Comparison of ENCODE assay signal across 29 cellular contexts in genomic region chr9:82105729-82106128, GRCh38.
DNase-seq lines count a peak whose midpoint lies in the region; ATAC-seq and TF ChIP-seq lines count a peak whose summit lies in the region.
"Had no signal": no experiment of that assay in that cellular context is flagged by ENCODE, and none has a peak within 500 bp of the region (broad histone marks: within the 10 kb centered on the region; RNA-seq: fewer than 3 reads in every experiment).

No MANE protein-coding gene starts in this region.

- DNase-seq in MCF 10A (ENCODE audit: unreplicated experiment): peak; percentile 4
- DNase-seq in breast epithelium (ENCODE audit: low spot score in 2 of 2): no peak
- DNase-seq in body of pancreas: peak in 3 of 4 donors; percentile 15 to 51 (median 38)
- no peak for DNase-seq in left lung
- no peak for DNase-seq in stimulated activated naive B cell treated with anti-CD40 and anti-IgM and Interleukin-4, amounts not matched to agents 10 μg/mL and 1 μg/mL and 100 μg/mL, for 72 hours
- no peak for DNase-seq in retina
- DNase-seq: activated CD4-positive, alpha-beta memory T cell treated with anti-CD3 and anti-CD28 coated beads, Interleukin-2, amount 10 ng/mL, durations not matched to agents 7 days and 5 days; activated CD4-positive, CD25-positive, alpha-beta regulatory T cell; activated naive CD8-positive, alpha-beta T cell treated with anti-CD3 and anti-CD28 coated beads for 36 hours; cerebellar nuclear complex; erythroblast; foreskin fibroblast; heart left ventricle; Karpas-422; left ventricle myocardium inferior; naive thymus-derived CD8-positive, alpha-beta T cell; NCI-H1092; NCI-H187 treated with DMSO at 0.1 percent for 48 hours; NCI-H524 treated with DMSO at 0.1 percent for 48 hours; occipital lobe; spleen; stimulated activated CD4-positive, alpha-beta T cell treated with anti-CD3 and anti-CD28 coated beads, Interleukin-4, amount 100 ng/mL, for 1 hour; stimulated activated naive CD4-positive, alpha-beta T cell treated with Interleukin-2 at 50 U/mL for 16 hours; T-helper 9 cell had no signal

- H3K4me3 ChIP-seq in breast epithelium (no peak overlapping the region), body of pancreas (no peak overlapping the region), left lung (no peak overlapping the region)
- H3K4me3 ChIP-seq: heart left ventricle, left ventricle myocardium inferior, right atrium auricular region, spleen, tibial nerve had no signal

- no peaks in the 10 kb centered on the region for H3K9me3 Mint-ChIP-seq in MCF 10A (ENCODE audit: unreplicated experiment)
- H3K9me3 Mint-ChIP-seq in stimulated activated naive B cell treated with anti-CD40 and anti-IgM and Interleukin-4, amounts not matched to agents 10 μg/mL and 1 μg/mL and 100 μg/mL, for 72 hours: peaks cover 5 to 9% of the 10 kb centered on the region in 2 donors
- H3K9me3 Mint-ChIP-seq in activated T-helper 17 cell treated with anti-CD3 and anti-CD28 coated beads, Interleukin-2, amount 50 U/mL, for 72 hours: peaks cover 10% of the 10 kb centered on the region

- CTCF ChIA-PET in MCF 10A (lab: Yijun Ruan, JAX): interaction anchor here (0.7 kb wide), 1 partner anchor 11 kb away, joined by 3 read pairs; no protein-coding TSS in a partner anchor

- no TSS peak for BruUV-seq in MCF 10A (replicated peaks; lab: Mats Ljungman, UMichigan)

- H3K9me3 ChIP-seq in breast epithelium: no peaks in the 10 kb centered on the region
- no peaks in the 10 kb centered on the region for H3K9me3 ChIP-seq in body of pancreas
- H3K9me3 ChIP-seq in left lung: peaks cover 0 to 16% of the 10 kb centered on the region in 2 donors

- no peaks in the 10 kb centered on the region for H3K27me3 Mint-ChIP-seq in MCF 10A (ENCODE audit: insufficient read depth, unreplicated experiment)
- H3K27me3 Mint-ChIP-seq in stimulated activated naive B cell treated with anti-CD40 and anti-IgM and Interleukin-4, amounts not matched to agents 10 μg/mL and 1 μg/mL and 100 μg/mL, for 72 hours: no peaks in the 10 kb centered on the region
- H3K27me3 Mint-ChIP-seq in activated T-helper 17 cell treated with anti-CD3 and anti-CD28 coated beads, Interleukin-2, amount 50 U/mL, for 72 hours: no peaks in the 10 kb centered on the region
- H3K27me3 Mint-ChIP-seq: activated CD4-positive, alpha-beta memory T cell treated with anti-CD3 and anti-CD28 coated beads, Interleukin-2, amount 10 ng/mL, durations not matched to agents 7 days and 5 days had no signal

- TF ChIP-seq POLR2A in breast epithelium (IDR thresholded peaks at IDR 0.05): no peak
- TF ChIP-seq POLR2A in body of pancreas (IDR thresholded peaks at IDR 0.05): no peak

- ATAC-seq in body of pancreas: no peak
- peak; percentile 63 for ATAC-seq in left lung
- no peak for ATAC-seq in stimulated activated naive B cell treated with anti-CD40 and anti-IgM and Interleukin-4, amounts not matched to agents 10 μg/mL and 1 μg/mL and 100 μg/mL, for 72 hours (replicated peaks)
- ATAC-seq in GM19351 (IDR thresholded peaks at IDR 0.05; ENCODE audit: unreplicated experiment): no peak
- ATAC-seq in activated T-helper 17 cell treated with anti-CD3 and anti-CD28 coated beads, Interleukin-2, amount 50 U/mL, for 72 hours (replicated peaks): no peak
- ATAC-seq: heart left ventricle; naive thymus-derived CD8-positive, alpha-beta T cell had no signal

- WGBS in body of pancreas, 2 donors: 36 to 38% methylated on average over 3 of the region's 3 CpGs

- POLR2A ChIA-PET in MCF 10A (lab: Yijun Ruan, JAX): no interaction called here

- no peak overlapping the region for H3K27ac ChIP-seq in breast epithelium
- no peak overlapping the region for H3K27ac ChIP-seq in body of pancreas
- H3K27ac ChIP-seq in left lung: no peak overlapping the region
- H3K27ac ChIP-seq: heart left ventricle, left ventricle myocardium inferior, right atrium auricular region, spleen, tibial nerve had no signal

- TF ChIP-seq CTCF in MCF 10A (IDR thresholded peaks at IDR 0.05; ENCODE audit: unreplicated experiment) (no peak), breast epithelium (IDR thresholded peaks at IDR 0.05) (no peak), body of pancreas (IDR thresholded peaks at IDR 0.05) (peak in 2 of 7 experiments; percentile 23 to 35), left lung (IDR thresholded peaks at IDR 0.05) (no peak)

- no peaks in the 10 kb centered on the region for H3K4me1 Mint-ChIP-seq in MCF 10A (ENCODE audit: insufficient read depth, unreplicated experiment)
- peaks cover under 1 to 7% of the 10 kb centered on the region in 2 donors for H3K4me1 Mint-ChIP-seq in stimulated activated naive B cell treated with anti-CD40 and anti-IgM and Interleukin-4, amounts not matched to agents 10 μg/mL and 1 μg/mL and 100 μg/mL, for 72 hours
- no peaks in the 10 kb centered on the region for H3K4me1 Mint-ChIP-seq in activated T-helper 17 cell treated with anti-CD3 and anti-CD28 coated beads, Interleukin-2, amount 50 U/mL, for 72 hours
- H3K4me1 Mint-ChIP-seq: activated CD4-positive, alpha-beta memory T cell treated with anti-CD3 and anti-CD28 coated beads, Interleukin-2, amount 10 ng/mL, durations not matched to agents 7 days and 5 days; activated naive CD8-positive, alpha-beta T cell treated with anti-CD3 and anti-CD28 coated beads for 36 hours; naive thymus-derived CD8-positive, alpha-beta T cell had no signal

- H3K36me3 Mint-ChIP-seq in MCF 10A (ENCODE audit: insufficient read depth, unreplicated experiment): no peaks in the 10 kb centered on the region
- H3K36me3 Mint-ChIP-seq in stimulated activated naive B cell treated with anti-CD40 and anti-IgM and Interleukin-4, amounts not matched to agents 10 μg/mL and 1 μg/mL and 100 μg/mL, for 72 hours: peaks cover 8 to 10% of the 10 kb centered on the region in 2 donors
- no peaks in the 10 kb centered on the region for H3K36me3 Mint-ChIP-seq in activated T-helper 17 cell treated with anti-CD3 and anti-CD28 coated beads, Interleukin-2, amount 50 U/mL, for 72 hours (ENCODE audit: low read depth)
- H3K36me3 Mint-ChIP-seq: activated naive CD8-positive, alpha-beta T cell treated with anti-CD3 and anti-CD28 coated beads for 36 hours had no signal

- H3K4me3 Mint-ChIP-seq in MCF 10A (ENCODE audit: unreplicated experiment): no peak overlapping the region
- no peak overlapping the region for H3K4me3 Mint-ChIP-seq in stimulated activated naive B cell treated with anti-CD40 and anti-IgM and Interleukin-4, amounts not matched to agents 10 μg/mL and 1 μg/mL and 100 μg/mL, for 72 hours
- H3K4me3 Mint-ChIP-seq in activated T-helper 17 cell treated with anti-CD3 and anti-CD28 coated beads, Interleukin-2, amount 50 U/mL, for 72 hours: no peak overlapping the region
- H3K4me3 Mint-ChIP-seq: activated CD4-positive, alpha-beta memory T cell treated with anti-CD3 and anti-CD28 coated beads, Interleukin-2, amount 10 ng/mL, durations not matched to agents 7 days and 5 days; activated naive CD8-positive, alpha-beta T cell treated with anti-CD3 and anti-CD28 coated beads for 36 hours; mesothelial cell of epicardium; naive thymus-derived CD8-positive, alpha-beta T cell had no signal

- H3K27ac Mint-ChIP-seq in MCF 10A (ENCODE audit: low read depth, unreplicated experiment): no peak overlapping the region
- H3K27ac Mint-ChIP-seq in stimulated activated naive B cell treated with anti-CD40 and anti-IgM and Interleukin-4, amounts not matched to agents 10 μg/mL and 1 μg/mL and 100 μg/mL, for 72 hours: no peak overlapping the region
- no peak overlapping the region for H3K27ac Mint-ChIP-seq in activated T-helper 17 cell treated with anti-CD3 and anti-CD28 coated beads, Interleukin-2, amount 50 U/mL, for 72 hours
- H3K27ac Mint-ChIP-seq: activated CD4-positive, alpha-beta memory T cell treated with anti-CD3 and anti-CD28 coated beads, Interleukin-2, amount 10 ng/mL, durations not matched to agents 7 days and 5 days; activated naive CD8-positive, alpha-beta T cell treated with anti-CD3 and anti-CD28 coated beads for 36 hours; mesothelial cell of epicardium; naive thymus-derived CD8-positive, alpha-beta T cell had no signal

- H3K27me3 ChIP-seq in breast epithelium (no peaks in the 10 kb centered on the region), body of pancreas (no peaks in the 10 kb centered on the region), left lung (no peaks in the 10 kb centered on the region)
- H3K27me3 ChIP-seq: heart left ventricle, right atrium auricular region, spleen, tibial nerve had no signal

- H3K4me1 ChIP-seq in breast epithelium (no peaks in the 10 kb centered on the region), body of pancreas (no peaks in the 10 kb centered on the region), left lung (no peaks in the 10 kb centered on the region)
- H3K4me1 ChIP-seq: heart left ventricle, left ventricle myocardium inferior, right atrium auricular region, spleen, tibial nerve had no signal

- intact Hi-C loops in MCF 10A (cut with micrococcal nuclease) (no loop called here), breast epithelium (cut with DNase I; ENCODE audit: low total_unique reads) (no loop called here), body of pancreas (cut with DNase I) (no loop called here), left lung (cut with DNase I) (no loop called here)

- no peaks in the 10 kb centered on the region for H3K36me3 ChIP-seq in breast epithelium
- no peaks in the 10 kb centered on the region for H3K36me3 ChIP-seq in body of pancreas (replicated peaks in 1 of 2; ENCODE audit: insufficient read depth in 1 of 2, low read depth in 2 of 2)
- no peaks in the 10 kb centered on the region for H3K36me3 ChIP-seq in left lung
- H3K36me3 ChIP-seq: heart left ventricle, left ventricle myocardium inferior, right atrium auricular region, spleen, tibial nerve had no signal

Comparison
In these comparisons a context has a peak if more than half of its experiments do, and no peak if none do; other contexts are left out.
1. DNase-seq: peak in MCF 10A (single experiment) and body of pancreas (3 of 4); none in breast epithelium (0 of 2), left lung (0 of 2), stimulated activated naive B cell treated with anti-CD40 and anti-IgM and Interleukin-4, amounts not matched to agents 10 μg/mL and 1 μg/mL and 100 μg/mL, for 72 hours (single experiment) and retina (single experiment).